ENCODE assay signal across 1 cellular context in genomic region chr19:556611-557382, GRCh38.
A peak's percentile ranks its signal among the peaks of the same experiment; 100 is the strongest.
TF ChIP-seq lines count a peak whose summit lies in the region.

No MANE protein-coding gene starts in this region.

TF ChIP-seq in HepG2, 621 proteins besides CTCF, POLR2A, EP300 and RAD21 (continued from another document and continues in another):
- TF ChIP-seq ZNF280D (CRISPR knock-in tag; IDR thresholded peaks at IDR 0.05) (peak; percentile 50; the same call in 1 of the 2 replicates), KLF16 (CRISPR knock-in tag; IDR thresholded peaks at IDR 0.05) (no peak), ZNF331 (CRISPR knock-in tag; IDR thresholded peaks at IDR 0.05) (no peak), ZKSCAN1 (IDR thresholded peaks at IDR 0.05; ENCODE audit: low read length) (no peak), ZKSCAN8 (CRISPR knock-in tag; IDR thresholded peaks at IDR 0.05; ENCODE audit: borderline replicate concordance) (no peak), MYPOP (CRISPR knock-in tag; IDR thresholded peaks at IDR 0.05) (no peak), RCOR2 (CRISPR knock-in tag; IDR thresholded peaks at IDR 0.05) (no peak), ISL2 (CRISPR knock-in tag; IDR thresholded peaks at IDR 0.05) (0 out of 2 replicates have a peak, but pooled peaks have one; percentile 19), PHF21A (CRISPR knock-in tag; IDR thresholded peaks at IDR 0.05) (no peak), ARNT (IDR thresholded peaks at IDR 0.05) (no peak), GMEB1 (CRISPR knock-in tag; IDR thresholded peaks at IDR 0.05; ENCODE audit: borderline replicate concordance) (no peak), SOX6 (IDR thresholded peaks at IDR 0.05) (no peak), SOX6 (CRISPR knock-in tag; IDR thresholded peaks at IDR 0.05) (no peak), HNF4G (IDR thresholded peaks at IDR 0.05; ENCODE audit: borderline replicate concordance, low read depth, low read length) (no peak), HNF4G (CRISPR knock-in tag; IDR thresholded peaks at IDR 0.05; ENCODE audit: borderline replicate concordance, low read depth) (no peak), ZNF605 (CRISPR knock-in tag; IDR thresholded peaks at IDR 0.05) (no peak), SKI (IDR thresholded peaks at IDR 0.05; ENCODE audit: partially characterized antibody) (no peak), ZNF792 (CRISPR knock-in tag; IDR thresholded peaks at IDR 0.05) (no peak; the same call in 1 of the 2 replicates), SNAPC4 (CRISPR knock-in tag; IDR thresholded peaks at IDR 0.05) (no peak), KDM3A (CRISPR knock-in tag; IDR thresholded peaks at IDR 0.05; ENCODE audit: low read depth) (0 out of 2 replicates have a peak, but pooled peaks have one; percentile 52), RNF2 (conservative IDR thresholded peaks at IDR 0.05; ENCODE audit: low read depth) (no peak), ZNF781 (CRISPR knock-in tag; IDR thresholded peaks at IDR 0.05; ENCODE audit: borderline replicate concordance, not compliant biosample characterization) (no peak), ATAD3A (CRISPR knock-in tag; IDR thresholded peaks at IDR 0.05) (no peak), ZFP37 (CRISPR knock-in tag; IDR thresholded peaks at IDR 0.05; ENCODE audit: borderline replicate concordance) (no peak), ZBTB3 (CRISPR knock-in tag; IDR thresholded peaks at IDR 0.05; ENCODE audit: borderline replicate concordance, low read depth) (no peak), GTF2F1 (IDR thresholded peaks at IDR 0.05; ENCODE audit: low read length) (no peak), SKIL (CRISPR knock-in tag; IDR thresholded peaks at IDR 0.05; ENCODE audit: borderline replicate concordance) (peak; percentile 28; the same call in 1 of the 2 replicates), ZNF503 (CRISPR knock-in tag; IDR thresholded peaks at IDR 0.05) (peak; percentile 42; the same call in 1 of the 2 replicates), ZNF430 (CRISPR knock-in tag; IDR thresholded peaks at IDR 0.05) (no peak), ZNF704 (CRISPR knock-in tag; IDR thresholded peaks at IDR 0.05; ENCODE audit: borderline replicate concordance) (no peak), DBP (CRISPR knock-in tag; IDR thresholded peaks at IDR 0.05; ENCODE audit: not compliant biosample characterization) (no peak), CBX1 (IDR thresholded peaks at IDR 0.05; ENCODE audit: low read depth) (no peak), DNMT3B (CRISPR knock-in tag; conservative IDR thresholded peaks at IDR 0.05) (no peak), FOXK2 (IDR thresholded peaks at IDR 0.05) (no peak), JUN (CRISPR knock-in tag; IDR thresholded peaks at IDR 0.05) (no peak), TGIF2 (CRISPR knock-in tag; IDR thresholded peaks at IDR 0.05) (0 out of 2 replicates have a peak, but pooled peaks have one; percentile 54), MTA1 (CRISPR knock-in tag; IDR thresholded peaks at IDR 0.05; ENCODE audit: borderline replicate concordance) (no peak), EHMT2 (IDR thresholded peaks at IDR 0.05; ENCODE audit: borderline replicate concordance, low read depth, low read length) (no peak), CCAR2 (optimal IDR thresholded peaks at IDR 0.05; ENCODE audit: low read depth, low read length) (no peak), BCLAF1 (IDR thresholded peaks at IDR 0.05) (no peak), FOXK1 (CRISPR knock-in tag; IDR thresholded peaks at IDR 0.05; ENCODE audit: borderline replicate concordance, low read depth) (no peak), HNRNPK (IDR thresholded peaks at IDR 0.05; ENCODE audit: low read depth, low read length, poor library complexity, severe bottlenecking) (no peak)
